Comparison of ENCODE assay signal across 1 cellular context in the genomic region with DNA sequence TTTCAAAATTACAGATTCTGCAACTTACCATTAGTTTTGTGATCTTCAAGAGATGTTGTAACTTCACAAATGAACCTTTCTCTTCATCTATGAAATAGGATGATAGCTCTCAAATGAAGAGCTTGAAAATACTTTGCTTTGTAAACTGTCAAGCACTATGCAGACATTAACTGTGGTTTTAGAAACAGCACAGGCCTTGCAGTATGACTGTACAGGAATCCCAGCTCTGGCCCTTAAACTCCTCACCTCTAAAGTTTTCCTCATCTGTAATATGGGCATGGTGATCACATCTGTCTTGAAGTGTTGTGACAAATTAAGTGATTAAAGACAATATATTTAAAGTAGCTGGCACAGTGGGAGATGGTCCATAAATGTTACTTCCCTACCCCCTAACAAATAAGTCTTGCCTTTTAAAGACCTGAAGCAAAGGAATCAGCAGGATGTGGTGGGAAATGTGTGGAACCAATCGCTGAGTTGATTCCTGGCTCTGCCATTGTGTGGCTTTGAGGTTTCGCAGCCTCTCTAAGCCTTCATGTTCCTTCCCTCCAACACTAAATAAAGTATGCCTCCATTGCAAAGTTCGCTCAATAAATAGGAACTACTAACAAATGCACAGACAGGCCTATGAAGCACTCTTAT.
TF ChIP-seq lines count a peak whose summit lies in the region.

No MANE protein-coding gene starts in this region.

TF ChIP-seq in H1, 55 proteins besides CTCF, POLR2A, EP300 and RAD21 (continued from another document):
- TF ChIP-seq, protein P1, sequence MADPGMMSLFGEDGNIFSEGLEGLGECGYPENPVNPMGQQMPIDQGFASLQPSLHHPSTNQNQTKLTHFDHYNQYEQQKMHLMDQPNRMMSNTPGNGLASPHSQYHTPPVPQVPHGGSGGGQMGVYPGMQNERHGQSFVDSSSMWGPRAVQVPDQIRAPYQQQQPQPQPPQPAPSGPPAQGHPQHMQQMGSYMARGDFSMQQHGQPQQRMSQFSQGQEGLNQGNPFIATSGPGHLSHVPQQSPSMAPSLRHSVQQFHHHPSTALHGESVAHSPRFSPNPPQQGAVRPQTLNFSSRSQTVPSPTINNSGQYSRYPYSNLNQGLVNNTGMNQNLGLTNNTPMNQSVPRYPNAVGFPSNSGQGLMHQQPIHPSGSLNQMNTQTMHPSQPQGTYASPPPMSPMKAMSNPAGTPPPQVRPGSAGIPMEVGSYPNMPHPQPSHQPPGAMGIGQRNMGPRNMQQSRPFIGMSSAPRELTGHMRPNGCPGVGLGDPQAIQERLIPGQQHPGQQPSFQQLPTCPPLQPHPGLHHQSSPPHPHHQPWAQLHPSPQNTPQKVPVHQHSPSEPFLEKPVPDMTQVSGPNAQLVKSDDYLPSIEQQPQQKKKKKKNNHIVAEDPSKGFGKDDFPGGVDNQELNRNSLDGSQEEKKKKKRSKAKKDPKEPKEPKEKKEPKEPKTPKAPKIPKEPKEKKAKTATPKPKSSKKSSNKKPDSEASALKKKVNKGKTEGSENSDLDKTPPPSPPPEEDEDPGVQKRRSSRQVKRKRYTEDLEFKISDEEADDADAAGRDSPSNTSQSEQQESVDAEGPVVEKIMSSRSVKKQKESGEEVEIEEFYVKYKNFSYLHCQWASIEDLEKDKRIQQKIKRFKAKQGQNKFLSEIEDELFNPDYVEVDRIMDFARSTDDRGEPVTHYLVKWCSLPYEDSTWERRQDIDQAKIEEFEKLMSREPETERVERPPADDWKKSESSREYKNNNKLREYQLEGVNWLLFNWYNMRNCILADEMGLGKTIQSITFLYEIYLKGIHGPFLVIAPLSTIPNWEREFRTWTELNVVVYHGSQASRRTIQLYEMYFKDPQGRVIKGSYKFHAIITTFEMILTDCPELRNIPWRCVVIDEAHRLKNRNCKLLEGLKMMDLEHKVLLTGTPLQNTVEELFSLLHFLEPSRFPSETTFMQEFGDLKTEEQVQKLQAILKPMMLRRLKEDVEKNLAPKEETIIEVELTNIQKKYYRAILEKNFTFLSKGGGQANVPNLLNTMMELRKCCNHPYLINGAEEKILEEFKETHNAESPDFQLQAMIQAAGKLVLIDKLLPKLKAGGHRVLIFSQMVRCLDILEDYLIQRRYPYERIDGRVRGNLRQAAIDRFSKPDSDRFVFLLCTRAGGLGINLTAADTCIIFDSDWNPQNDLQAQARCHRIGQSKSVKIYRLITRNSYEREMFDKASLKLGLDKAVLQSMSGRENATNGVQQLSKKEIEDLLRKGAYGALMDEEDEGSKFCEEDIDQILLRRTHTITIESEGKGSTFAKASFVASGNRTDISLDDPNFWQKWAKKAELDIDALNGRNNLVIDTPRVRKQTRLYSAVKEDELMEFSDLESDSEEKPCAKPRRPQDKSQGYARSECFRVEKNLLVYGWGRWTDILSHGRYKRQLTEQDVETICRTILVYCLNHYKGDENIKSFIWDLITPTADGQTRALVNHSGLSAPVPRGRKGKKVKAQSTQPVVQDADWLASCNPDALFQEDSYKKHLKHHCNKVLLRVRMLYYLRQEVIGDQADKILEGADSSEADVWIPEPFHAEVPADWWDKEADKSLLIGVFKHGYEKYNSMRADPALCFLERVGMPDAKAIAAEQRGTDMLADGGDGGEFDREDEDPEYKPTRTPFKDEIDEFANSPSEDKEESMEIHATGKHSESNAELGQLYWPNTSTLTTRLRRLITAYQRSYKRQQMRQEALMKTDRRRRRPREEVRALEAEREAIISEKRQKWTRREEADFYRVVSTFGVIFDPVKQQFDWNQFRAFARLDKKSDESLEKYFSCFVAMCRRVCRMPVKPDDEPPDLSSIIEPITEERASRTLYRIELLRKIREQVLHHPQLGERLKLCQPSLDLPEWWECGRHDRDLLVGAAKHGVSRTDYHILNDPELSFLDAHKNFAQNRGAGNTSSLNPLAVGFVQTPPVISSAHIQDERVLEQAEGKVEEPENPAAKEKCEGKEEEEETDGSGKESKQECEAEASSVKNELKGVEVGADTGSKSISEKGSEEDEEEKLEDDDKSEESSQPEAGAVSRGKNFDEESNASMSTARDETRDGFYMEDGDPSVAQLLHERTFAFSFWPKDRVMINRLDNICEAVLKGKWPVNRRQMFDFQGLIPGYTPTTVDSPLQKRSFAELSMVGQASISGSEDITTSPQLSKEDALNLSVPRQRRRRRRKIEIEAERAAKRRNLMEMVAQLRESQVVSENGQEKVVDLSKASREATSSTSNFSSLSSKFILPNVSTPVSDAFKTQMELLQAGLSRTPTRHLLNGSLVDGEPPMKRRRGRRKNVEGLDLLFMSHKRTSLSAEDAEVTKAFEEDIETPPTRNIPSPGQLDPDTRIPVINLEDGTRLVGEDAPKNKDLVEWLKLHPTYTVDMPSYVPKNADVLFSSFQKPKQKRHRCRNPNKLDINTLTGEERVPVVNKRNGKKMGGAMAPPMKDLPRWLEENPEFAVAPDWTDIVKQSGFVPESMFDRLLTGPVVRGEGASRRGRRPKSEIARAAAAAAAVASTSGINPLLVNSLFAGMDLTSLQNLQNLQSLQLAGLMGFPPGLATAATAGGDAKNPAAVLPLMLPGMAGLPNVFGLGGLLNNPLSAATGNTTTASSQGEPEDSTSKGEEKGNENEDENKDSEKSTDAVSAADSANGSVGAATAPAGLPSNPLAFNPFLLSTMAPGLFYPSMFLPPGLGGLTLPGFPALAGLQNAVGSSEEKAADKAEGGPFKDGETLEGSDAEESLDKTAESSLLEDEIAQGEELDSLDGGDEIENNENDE (IDR thresholded peaks at IDR 0.05; ENCODE audit: insufficient replicate concordance, low read length), result no peak
